ENCODE assay signal across 8 cellular contexts in genomic region chr10:19638173-19638872, GRCh38.
DNase-seq lines count a peak whose midpoint lies in the region; ATAC-seq and TF ChIP-seq lines count a peak whose summit lies in the region.

No MANE protein-coding gene starts in this region.

- no peak for ATAC-seq in activated CD4-positive, CD25-positive, alpha-beta regulatory T cell treated with anti-CD3 and anti-CD28 coated beads, Interleukin-2, amount 50 U/mL, for 24 hours

- H3K27ac Mint-ChIP-seq in neural progenitor cell, result peak overlapping the region; percentile 3

- TF ChIP-seq CTCF in epithelial cell of proximal tubule (conservative IDR thresholded peaks at IDR 0.05; ENCODE audit: low read depth, low read length) (no peak), neural progenitor cell (IDR thresholded peaks at IDR 0.05) (no peak)

- no peaks in the 10 kb centered on the region for H4K20me1 ChIP-seq in neural progenitor cell (ENCODE audit: low read depth)

- no peaks in the 10 kb centered on the region for H3K4me1 ChIP-seq in neural progenitor cell

- H3K79me2 ChIP-seq in neural progenitor cell (ENCODE audit: low read depth), result no peaks in the 10 kb centered on the region

- no peaks in the 10 kb centered on the region for H3K27me3 ChIP-seq in neural progenitor cell

- H3F3A ChIP-seq in neural progenitor cell (ENCODE audit: low read depth), result no peaks in the 10 kb centered on the region

- H3K4me3 Mint-ChIP-seq in neural progenitor cell, result no peak overlapping the region

- H3K27ac ChIP-seq in neural progenitor cell, result no peak overlapping the region

- no peak overlapping the region for H2AFZ ChIP-seq in neural progenitor cell (replicated peaks)

- no peaks in the 10 kb centered on the region for H3K9me3 ChIP-seq in neural progenitor cell (ENCODE audit: low read depth)

- H3K36me3 ChIP-seq in neural progenitor cell, result no peaks in the 10 kb centered on the region

- H3K27me3 Mint-ChIP-seq in neural progenitor cell (ENCODE audit: insufficient read depth, low read depth), result no peaks in the 10 kb centered on the region

- peaks cover 2% of the 10 kb centered on the region for H3K9me3 Mint-ChIP-seq in neural progenitor cell

- H3K36me3 Mint-ChIP-seq in neural progenitor cell, result peaks cover 2% of the 10 kb centered on the region

- H3K4me3 ChIP-seq in epithelial cell of proximal tubule (ENCODE audit: low read depth, low read length) (peak overlapping the region; percentile 21), neural progenitor cell (no peak overlapping the region)

- H3K4me1 Mint-ChIP-seq in neural progenitor cell, result peaks cover 7% of the 10 kb centered on the region

- DNase-seq in AML-193 (lab: John Stamatoyannopoulos, UW), result peak; percentile 72
- peak; percentile 49 to 77 for DNase-seq in NOMO-1 (lab: John Stamatoyannopoulos, UW; ENCODE audit: unreplicated experiment in 2 of 2)
- peak; percentile 53 for DNase-seq in epithelial cell of proximal tubule (ENCODE audit: low read depth)
- DNase-seq in neural progenitor cell (ENCODE audit: low spot score), result no peak
- DNase-seq in mesenteric fat pad (ENCODE audit: low spot score), result no peak
- DNase-seq in NCI-H345 (lab: John Stamatoyannopoulos, UW), result no peak
- DNase-seq in stimulated activated CD4-positive, alpha-beta T cell treated with anti-CD3 and anti-CD28 coated beads, Interleukin-15, amount 100 ng/mL, for 24 hours, result no peak

- H3K9ac ChIP-seq in neural progenitor cell, result no peak overlapping the region

- H3K4me2 ChIP-seq in neural progenitor cell, result no peak overlapping the region

Comparison
In these comparisons a context has a peak if more than half of its experiments do, and no peak if none do; other contexts are left out.
1. DNase-seq: peak in AML-193 (2 of 2), NOMO-1 (2 of 2) and epithelial cell of proximal tubule (single experiment); none in neural progenitor cell (single experiment), mesenteric fat pad (single experiment), NCI-H345 (single experiment) and stimulated activated CD4-positive, alpha-beta T cell treated with anti-CD3 and anti-CD28 coated beads, Interleukin-15, amount 100 ng/mL, for 24 hours (single experiment).